Comparison of ENCODE assay signal across 12 cellular contexts in the genomic region with DNA sequence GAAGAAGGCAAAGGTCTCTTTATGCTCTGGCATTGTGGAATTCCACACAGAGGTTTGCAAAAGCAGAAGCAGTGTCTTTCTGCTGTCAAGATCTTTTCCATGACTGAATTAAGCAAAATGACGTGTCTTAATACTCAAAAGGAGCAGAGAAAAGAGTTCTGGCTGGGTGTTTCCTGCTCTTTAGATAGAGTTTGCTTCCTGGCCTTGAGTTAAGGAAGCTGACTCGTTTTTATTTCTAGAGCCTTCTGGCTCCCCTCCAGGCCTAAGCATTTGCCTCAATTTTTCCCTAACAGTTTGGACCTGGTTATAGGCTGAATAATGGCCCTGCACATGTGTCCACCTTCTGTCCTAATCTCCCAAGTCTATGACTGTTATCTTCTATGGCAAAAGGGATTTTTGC. TPM values are rescaled to one million over a fixed set of nuclear protein-coding genes. Genes with fewer than 3 reads are reported as not detected.
DNase-seq lines count a peak whose midpoint lies in the region; ATAC-seq lines count a peak whose summit lies in the region.
"Had no signal": no experiment of that assay in that cellular context is flagged by ENCODE, and none has a peak within 500 bp of the region (broad histone marks: within the 10 kb centered on the region; RNA-seq: fewer than 3 reads in every experiment).

No MANE protein-coding gene starts in this region.

- peak; percentile 66 to 69 for DNase-seq in Kasumi-1 (lab: John Stamatoyannopoulos, UW)
- peak; percentile 26 for DNase-seq in left kidney (ENCODE audit: low read depth, low spot score)
- peak; percentile 53 for DNase-seq in stromal cell of bone marrow (ENCODE audit: low read depth)
- no peak for DNase-seq in mesenteric fat pad (ENCODE audit: low spot score)
- DNase-seq in NCI-H69 (lab: John Stamatoyannopoulos, UW) = no peak
- no peak for DNase-seq in activated CD4-positive, CD25-positive, alpha-beta regulatory T cell (lab: John Stamatoyannopoulos, UW)
- DNase-seq: activated CD8-positive, alpha-beta memory T cell treated with anti-CD3 and anti-CD28 coated beads, Interleukin-2, amount 50 U/mL, for 48 hours; MG63 had no signal

- H3K27me3 Mint-ChIP-seq in dendritic cell treated with granulocyte-macrophage colony-stimulating factor and Interleukin-4, amounts not matched to agents 40 ng/mL and 50 ng/mL, for 4 days = no peaks in the 10 kb centered on the region
- H3K27me3 Mint-ChIP-seq: brain had no signal

- no peaks in the 10 kb centered on the region for H3K36me3 Mint-ChIP-seq in dendritic cell treated with granulocyte-macrophage colony-stimulating factor and Interleukin-4, amounts not matched to agents 40 ng/mL and 50 ng/mL, for 4 days (ENCODE audit: low read depth)
- H3K36me3 Mint-ChIP-seq: brain had no signal

- no peak overlapping the region for H3K4me3 Mint-ChIP-seq in dendritic cell treated with granulocyte-macrophage colony-stimulating factor and Interleukin-4, amounts not matched to agents 40 ng/mL and 50 ng/mL, for 4 days
- H3K4me3 Mint-ChIP-seq: brain had no signal

- peaks cover 8% of the 10 kb centered on the region for H3K9me3 Mint-ChIP-seq in dendritic cell treated with granulocyte-macrophage colony-stimulating factor and Interleukin-4, amounts not matched to agents 40 ng/mL and 50 ng/mL, for 4 days
- H3K9me3 Mint-ChIP-seq: brain had no signal

- ATAC-seq in HG03039 (IDR thresholded peaks at IDR 0.05; ENCODE audit: unreplicated experiment) = no peak

- peak overlapping the region; percentile 35 for H3K27ac Mint-ChIP-seq in dendritic cell treated with granulocyte-macrophage colony-stimulating factor and Interleukin-4, amounts not matched to agents 40 ng/mL and 50 ng/mL, for 4 days
- H3K27ac Mint-ChIP-seq: brain had no signal

- intact Hi-C loops in dendritic cell treated with granulocyte-macrophage colony-stimulating factor and Interleukin-4, amounts not matched to agents 40 ng/mL and 50 ng/mL, for 4 days (cut with micrococcal nuclease) = no loop called here

- peaks cover 34% of the 10 kb centered on the region for H3K4me1 Mint-ChIP-seq in dendritic cell treated with granulocyte-macrophage colony-stimulating factor and Interleukin-4, amounts not matched to agents 40 ng/mL and 50 ng/mL, for 4 days (ENCODE audit: low read depth)
- H3K4me1 Mint-ChIP-seq: brain had no signal

RNA-seq across cellular contexts. Expression of a gene that starts 21.6 kb away (rescaled TPM):
- total RNA-seq in mesenteric fat pad = not detected
- total RNA-seq: G401 had no signal

RNA-seq across cellular contexts. Expression of a gene that starts 56.0 kb away (rescaled TPM):
- 0.35 TPM for total RNA-seq in mesenteric fat pad
- total RNA-seq: G401 had no signal

Comparison
In these comparisons a context has a peak if more than half of its experiments do, and no peak if none do; other contexts are left out.
1. DNase-seq: peak in Kasumi-1 (2 of 2), left kidney (single experiment) and stromal cell of bone marrow (single experiment); none in mesenteric fat pad (single experiment), NCI-H69 (single experiment) and activated CD4-positive, CD25-positive, alpha-beta regulatory T cell (0 of 4).